Comparison of ENCODE assay signal across 11 cellular contexts in the genomic region with DNA sequence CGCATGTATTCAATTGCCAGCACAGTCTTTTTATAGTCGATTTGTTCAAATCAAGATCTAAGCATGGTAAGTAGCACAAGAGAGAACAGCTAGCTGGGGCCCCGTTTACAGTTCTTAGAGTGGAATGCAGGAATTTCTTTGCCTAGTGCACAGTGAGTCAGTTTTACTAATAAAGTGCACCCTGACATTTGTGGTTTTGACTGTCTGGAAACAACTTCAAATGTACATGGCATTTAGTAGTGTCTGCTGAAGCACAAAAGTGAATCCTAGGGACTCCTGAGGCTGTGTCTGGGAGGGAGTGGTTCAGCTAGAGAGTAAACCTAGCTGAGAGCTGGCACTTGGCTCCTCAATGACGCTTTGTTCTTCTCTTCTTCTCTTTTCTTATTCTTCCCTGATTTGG.
DNase-seq lines count a peak whose midpoint lies in the region; ATAC-seq, FAIRE-seq and TF ChIP-seq lines count a peak whose summit lies in the region.
"Had no signal": no experiment of that assay in that cellular context is flagged by ENCODE, and none has a peak within 500 bp of the region (broad histone marks: within the 10 kb centered on the region; RNA-seq: fewer than 3 reads in every experiment).

No MANE protein-coding gene starts in this region.

- WGBS in A549 (ENCODE audit: missing lambda C conversion rate) = 15% methylated on average over 4 of the region's 4 CpGs

- H4K20me1 ChIP-seq in HCT116 (ENCODE audit: insufficient read depth) = no peaks in the 10 kb centered on the region

- DNase-seq in A549 (ENCODE audit: low read depth in 1 of 2, low spot score in 1 of 2) = peak; percentile 25 to 49
- no peak for DNase-seq in HCT116 (ENCODE audit: low read depth, low spot score)
- peak; percentile 77 for DNase-seq in amniotic stem cell (lab: John Stamatoyannopoulos, UW)
- DNase-seq in glomerular visceral epithelial cell (ENCODE audit: extremely low spot score) = peak; percentile 95
- DNase-seq in 8988T = no peak
- DNase-seq in DMS114 treated with DMSO at 0.1 percent for 48 hours (lab: John Stamatoyannopoulos, UW; ENCODE audit: unreplicated experiment) = no peak
- no peak for DNase-seq in CD4-positive, alpha-beta memory T cell
- no peak for DNase-seq in Caco-2
- DNase-seq: effector memory CD8-positive, alpha-beta T cell had no signal

- peak overlapping the region; percentile 46 to 65; a peak in 4 of 6 replicates for H3K27ac ChIP-seq in A549
- no peak overlapping the region for H3K27ac ChIP-seq in HCT116 (ENCODE audit: low read depth, low read length)
- H3K27ac ChIP-seq in CD4-positive, alpha-beta memory T cell (ENCODE audit: low read depth, low read length) = no peak overlapping the region
- H3K27ac ChIP-seq: thoracic aorta had no signal

- H3K27me3 Mint-ChIP-seq in CD4-positive, alpha-beta memory T cell = no peaks in the 10 kb centered on the region
- H3K27me3 Mint-ChIP-seq in Caco-2 (ENCODE audit: insufficient read depth, unreplicated experiment) = no peaks in the 10 kb centered on the region

- TF ChIP-seq CTCF in A549 (IDR thresholded peaks at IDR 0.05) = no peak
- TF ChIP-seq CTCF in HCT116 (IDR thresholded peaks at IDR 0.05 in 2 of 3, conservative IDR thresholded peaks at IDR 0.05 in 1 of 3; ENCODE audit: borderline replicate concordance in 1 of 3, insufficient read depth in 1 of 3, low read depth in 2 of 3, low read length in 2 of 3) = no peak
- no peak for TF ChIP-seq CTCF in Caco-2 (IDR thresholded peaks at IDR 0.05; ENCODE audit: insufficient read depth in 1 of 2, low read depth in 1 of 2, low read length in 1 of 2, severe bottlenecking in 1 of 2, unreplicated experiment in 1 of 2)

- H3K4me2 ChIP-seq in A549 (peak overlapping the region; percentile 57), HCT116 (ENCODE audit: low read length) (no peak overlapping the region)

- no peaks in the 10 kb centered on the region for H3K4me1 Mint-ChIP-seq in CD4-positive, alpha-beta memory T cell
- H3K4me1 Mint-ChIP-seq in Caco-2 (ENCODE audit: low read depth, unreplicated experiment) = no peaks in the 10 kb centered on the region

- RAD21 ChIA-PET in HCT116 (lab: Charles Lee; ENCODE audit: low non-redundant PET in 1 of 2, low total read pairs in 2 of 2, uncharacterized antibody in 2 of 2, unreplicated experiment in 2 of 2) = no interaction called here

- ATAC-seq in A549 (peak; percentile 75 to 90), HCT116 (peak; percentile 32; the same call in 1 of the 2 replicates)
- ATAC-seq: effector memory CD8-positive, alpha-beta T cell had no signal

- no peak for TF ChIP-seq EP300 in A549 (IDR thresholded peaks at IDR 0.05)

- H3K4me3 ChIP-seq in A549 (no peak overlapping the region), HCT116 (replicated peaks in 1 of 2; ENCODE audit: low read depth in 1 of 2, low read length in 2 of 2) (no peak overlapping the region), Caco-2 (ENCODE audit: low read depth, low read length) (no peak overlapping the region)
- H3K4me3 ChIP-seq in CD4-positive, alpha-beta memory T cell (ENCODE audit: low read length in 2 of 2) = no peak overlapping the region
- H3K4me3 ChIP-seq: HAP-1, thoracic aorta had no signal

- H3K9me3 Mint-ChIP-seq in CD4-positive, alpha-beta memory T cell = peaks cover 0 to 2% (median 0%) of the 10 kb centered on the region in 8 donors
- no peaks in the 10 kb centered on the region for H3K9me3 Mint-ChIP-seq in Caco-2 (ENCODE audit: unreplicated experiment)
- H3K9me3 Mint-ChIP-seq: effector memory CD8-positive, alpha-beta T cell had no signal

- H3K4me1 ChIP-seq in A549 (peaks cover 14% of the 10 kb centered on the region), HCT116 (ENCODE audit: control insufficient read depth in 1 of 2, insufficient read depth in 2 of 2, low read length in 2 of 2) (peaks cover 0 to 6% of the 10 kb centered on the region in 2 experiments; a peak in 2 of 4 replicates), Caco-2 (no peaks in the 10 kb centered on the region)
- no peaks in the 10 kb centered on the region for H3K4me1 ChIP-seq in CD4-positive, alpha-beta memory T cell (ENCODE audit: insufficient read depth, low read length)
- H3K4me1 ChIP-seq: HAP-1 had no signal

- intact Hi-C loops in HCT116 (cut with micrococcal nuclease) (no loop called here), Caco-2 (cut with micrococcal nuclease; ENCODE audit: unreplicated experiment) (no loop called here)
- intact Hi-C loops in CD4-positive, alpha-beta memory T cell (cut with micrococcal nuclease) = no loop called here

- H3K27me3 ChIP-seq in HCT116 (ENCODE audit: insufficient read depth, low read length) (no peaks in the 10 kb centered on the region), Caco-2 (replicated peaks; ENCODE audit: control insufficient read depth, insufficient read depth, low read length) (no peaks in the 10 kb centered on the region)
- H3K27me3 ChIP-seq in CD4-positive, alpha-beta memory T cell (ENCODE audit: insufficient read depth, low read length) = no peaks in the 10 kb centered on the region

- H3K9me2 ChIP-seq in HCT116 (ENCODE audit: insufficient read depth) = no peaks in the 10 kb centered on the region

- TF ChIP-seq RAD21 in A549 (conservative IDR thresholded peaks at IDR 0.05 in 1 of 2, IDR thresholded peaks at IDR 0.05 in 1 of 2) = no peak
- TF ChIP-seq RAD21 in HCT116 (IDR thresholded peaks at IDR 0.05; ENCODE audit: low read depth) = no peak

- H3K79me2 ChIP-seq in HCT116 (ENCODE audit: insufficient read depth, low read length) = no peaks in the 10 kb centered on the region

- no peak overlapping the region for H3K4me3 Mint-ChIP-seq in CD4-positive, alpha-beta memory T cell
- H3K4me3 Mint-ChIP-seq in Caco-2 (ENCODE audit: unreplicated experiment) = no peak overlapping the region
- H3K4me3 Mint-ChIP-seq: effector memory CD8-positive, alpha-beta T cell had no signal

- no peak overlapping the region for H3K27ac Mint-ChIP-seq in CD4-positive, alpha-beta memory T cell
- H3K27ac Mint-ChIP-seq in Caco-2 (ENCODE audit: unreplicated experiment) = no peak overlapping the region
- H3K27ac Mint-ChIP-seq: effector memory CD8-positive, alpha-beta T cell had no signal

- CTCF ChIA-PET in A549 (lab: Yijun Ruan, JAX) (interaction anchor here (1.0 to 4.0 kb wide), 4 partner anchors 22 to 475 kb away, joined by 3 to 23 read pairs (median 4); no protein-coding TSS in a partner anchor), HCT116 (lab: Charles Lee) (no interaction called here), Caco-2 (lab: Charles Lee) (no interaction called here)
- CTCF ChIA-PET in CD4-positive, alpha-beta memory T cell (lab: Charles Lee; ENCODE audit: partially characterized antibody) = no interaction called here

- no peak for FAIRE-seq in A549 (lab: Jason Lieb, UNC)

- H3K36me3 Mint-ChIP-seq in CD4-positive, alpha-beta memory T cell = no peaks in the 10 kb centered on the region
- H3K36me3 Mint-ChIP-seq in Caco-2 (ENCODE audit: insufficient read depth, unreplicated experiment) = no peaks in the 10 kb centered on the region

- BruUV-seq in HCT116 (replicated peaks; lab: Mats Ljungman, UMichigan) = no TSS peak
- BruUV-seq in Caco-2 (replicated peaks; lab: Mats Ljungman, UMichigan) = no TSS peak

- H3K36me3 ChIP-seq in HCT116 (ENCODE audit: control insufficient read depth in 1 of 2, insufficient read depth in 2 of 2, low read length in 2 of 2) (no peaks in the 10 kb centered on the region), Caco-2 (ENCODE audit: control insufficient read depth, insufficient read depth, low read length) (no peaks in the 10 kb centered on the region)
- H3K36me3 ChIP-seq in CD4-positive, alpha-beta memory T cell (ENCODE audit: insufficient read depth, low read length) = no peaks in the 10 kb centered on the region
- H3K36me3 ChIP-seq: HAP-1, thoracic aorta had no signal

- no peak overlapping the region for H2AFZ ChIP-seq in HCT116 (ENCODE audit: low read depth, low read length, poor library complexity, severe bottlenecking)

- no peak for TF ChIP-seq POLR2A in A549 (IDR thresholded peaks at IDR 0.05; ENCODE audit: low read length)
- no peak for TF ChIP-seq POLR2A in HCT116 (IDR thresholded peaks at IDR 0.05; ENCODE audit: borderline replicate concordance, extremely low read depth, insufficient read depth, insufficient read length)

- H3K9me3 ChIP-seq in A549 = no peaks in the 10 kb centered on the region
- no peaks in the 10 kb centered on the region for H3K9me3 ChIP-seq in HCT116 (ENCODE audit: control insufficient read depth in 1 of 2, insufficient read depth in 1 of 2, low read depth in 1 of 2, low read length in 2 of 2)
- H3K9me3 ChIP-seq in CD4-positive, alpha-beta memory T cell (ENCODE audit: control insufficient read depth in 1 of 2, low read length in 2 of 2) = no peaks in the 10 kb centered on the region
- no peaks in the 10 kb centered on the region for H3K9me3 ChIP-seq in Caco-2
- H3K9me3 ChIP-seq: HAP-1, thoracic aorta had no signal

- POLR2A ChIA-PET in A549 (lab: Yijun Ruan, JAX) (no interaction called here), HCT116 (lab: Charles Lee) (no interaction called here), Caco-2 (lab: Charles Lee) (no interaction called here)
- POLR2A ChIA-PET in CD4-positive, alpha-beta memory T cell (lab: Charles Lee; ENCODE audit: partially characterized antibody) = no interaction called here

- H3K9ac ChIP-seq in HCT116 (ENCODE audit: low read length) = no peak overlapping the region

TF ChIP-seq in A549, 52 proteins besides CTCF, POLR2A, EP300 and RAD21:
- TF ChIP-seq FOSL2 (IDR thresholded peaks at IDR 0.05) (no peak), FOSL2 (CRISPR knock-in tag; IDR thresholded peaks at IDR 0.05) (peak; percentile 38), HOXA7 (CRISPR knock-in tag; IDR thresholded peaks at IDR 0.05) (no peak)

TF ChIP-seq in HCT116, 20 proteins besides CTCF, POLR2A, EP300 and RAD21 (continues in another document):
- no peak for TF ChIP-seq EZH2 (IDR thresholded peaks at IDR 0.05)
- TF ChIP-seq CBX3 (IDR thresholded peaks at IDR 0.05; ENCODE audit: low read depth) = no peak
- TF ChIP-seq CEBPB (IDR thresholded peaks at IDR 0.05; ENCODE audit: low read depth) = no peak
- TF ChIP-seq, protein P1, sequence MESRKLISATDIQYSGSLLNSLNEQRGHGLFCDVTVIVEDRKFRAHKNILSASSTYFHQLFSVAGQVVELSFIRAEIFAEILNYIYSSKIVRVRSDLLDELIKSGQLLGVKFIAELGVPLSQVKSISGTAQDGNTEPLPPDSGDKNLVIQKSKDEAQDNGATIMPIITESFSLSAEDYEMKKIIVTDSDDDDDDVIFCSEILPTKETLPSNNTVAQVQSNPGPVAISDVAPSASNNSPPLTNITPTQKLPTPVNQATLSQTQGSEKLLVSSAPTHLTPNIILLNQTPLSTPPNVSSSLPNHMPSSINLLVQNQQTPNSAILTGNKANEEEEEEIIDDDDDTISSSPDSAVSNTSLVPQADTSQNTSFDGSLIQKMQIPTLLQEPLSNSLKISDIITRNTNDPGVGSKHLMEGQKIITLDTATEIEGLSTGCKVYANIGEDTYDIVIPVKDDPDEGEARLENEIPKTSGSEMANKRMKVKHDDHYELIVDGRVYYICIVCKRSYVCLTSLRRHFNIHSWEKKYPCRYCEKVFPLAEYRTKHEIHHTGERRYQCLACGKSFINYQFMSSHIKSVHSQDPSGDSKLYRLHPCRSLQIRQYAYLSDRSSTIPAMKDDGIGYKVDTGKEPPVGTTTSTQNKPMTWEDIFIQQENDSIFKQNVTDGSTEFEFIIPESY (IDR thresholded peaks at IDR 0.05; ENCODE audit: extremely low read depth, insufficient replicate concordance, low read length) = no peak
- no peak for TF ChIP-seq SRF (IDR thresholded peaks at IDR 0.05; ENCODE audit: low read depth)
- TF ChIP-seq SIN3A (IDR thresholded peaks at IDR 0.05; ENCODE audit: low read depth) = no peak

Comparison
In these comparisons a context has a peak if more than half of its experiments do, and no peak if none do; other contexts are left out.
1. DNase-seq: peak in A549 (2 of 2), amniotic stem cell (single experiment) and glomerular visceral epithelial cell (single experiment); none in HCT116 (single experiment), 8988T (single experiment), DMS114 treated with DMSO at 0.1 percent for 48 hours (single experiment), CD4-positive, alpha-beta memory T cell (0 of 5) and Caco-2 (0 of 2).
2. H3K27ac ChIP-seq: peak in A549 (2 of 2); none in HCT116 (single experiment) and CD4-positive, alpha-beta memory T cell (single experiment).